ENCODE assay signal across 1 cellular context in genomic region chr2:174338155-174338495, GRCh38.
TF ChIP-seq lines count a peak whose summit lies in the region.

No MANE protein-coding gene starts in this region.

TF ChIP-seq in K562, 482 proteins besides CTCF, POLR2A, EP300 and RAD21:
- TF ChIP-seq CBX2 (IDR thresholded peaks at IDR 0.05; ENCODE audit: insufficient read depth, low read length, poor library complexity, severe bottlenecking) = peak; percentile 100
- peak; percentile 99 for TF ChIP-seq CBX8 (IDR thresholded peaks at IDR 0.05; ENCODE audit: borderline replicate concordance, extremely low read depth, low read depth, low read length, poor library complexity, severe bottlenecking)
- TF ChIP-seq DDX20 (tag; IDR thresholded peaks at IDR 0.05; ENCODE audit: low read depth) = no peak
- TF ChIP-seq ETV5 (CRISPR knock-in tag; IDR thresholded peaks at IDR 0.05; ENCODE audit: low read depth) = no peak
